16 cellular contexts compared by ENCODE assay signal in the genomic region with DNA sequence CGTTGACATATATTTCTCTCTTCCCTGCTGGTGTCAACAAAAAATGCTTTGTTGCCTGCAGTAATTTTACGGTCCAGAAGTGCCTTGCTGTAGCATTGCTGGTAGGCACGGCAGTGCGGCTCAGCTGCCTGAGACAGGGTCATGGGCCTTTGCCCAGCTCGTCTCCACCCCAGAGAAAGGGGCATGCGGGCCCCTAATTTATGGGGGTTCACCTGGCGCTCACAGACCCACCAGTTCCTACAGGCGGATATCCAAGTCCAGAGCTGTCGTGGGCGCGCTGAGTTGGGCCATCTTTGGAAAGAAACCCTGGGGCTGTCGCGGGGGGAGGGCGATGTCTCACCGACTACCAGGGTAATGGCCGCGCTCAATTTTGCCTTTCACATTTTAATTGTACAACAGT.
DNase-seq lines count a peak whose midpoint lies in the region; ATAC-seq and TF ChIP-seq lines count a peak whose summit lies in the region.
"Had no signal": no experiment of that assay in that cellular context is flagged by ENCODE, and none has a peak within 500 bp of the region (broad histone marks: within the 10 kb centered on the region; RNA-seq: fewer than 3 reads in every experiment).

No MANE protein-coding gene starts in this region.

- H3K9me3 ChIP-seq in WERI-Rb-1 (ENCODE audit: severe bottlenecking), result no peaks in the 10 kb centered on the region
- H3K9me3 ChIP-seq: A549, Peyer's patch had no signal

- no peak for ATAC-seq in activated T-cell treated with anti-CD3 and anti-CD28 coated beads, Interleukin-2, amount 50 U/mL, for 4 hours

- peaks cover 8% of the 10 kb centered on the region for H3K4me1 Mint-ChIP-seq in activated T-cell treated with anti-CD3 and anti-CD28 coated beads, Interleukin-2, amount 50 U/mL, for 4 hours (ENCODE audit: low read depth)
- peaks cover 30% of the 10 kb centered on the region for H3K4me1 Mint-ChIP-seq in glutamatergic neuron (ENCODE audit: low read depth, unreplicated experiment)

- no peaks in the 10 kb centered on the region for H3K27me3 ChIP-seq in WERI-Rb-1 (ENCODE audit: insufficient read depth, low read depth, severe bottlenecking)
- H3K27me3 ChIP-seq: Peyer's patch had no signal

- H3K4me3 ChIP-seq in WERI-Rb-1 (ENCODE audit: low read depth, low read length), result no peak overlapping the region

- H3K27me3 Mint-ChIP-seq in activated T-cell treated with anti-CD3 and anti-CD28 coated beads, Interleukin-2, amount 50 U/mL, for 4 hours (ENCODE audit: low read depth), result no peaks in the 10 kb centered on the region
- peaks cover 30% of the 10 kb centered on the region for H3K27me3 Mint-ChIP-seq in glutamatergic neuron (ENCODE audit: unreplicated experiment)
- H3K27me3 Mint-ChIP-seq: CD4-positive, alpha-beta T cell had no signal

- no peak for DNase-seq in activated T-cell treated with anti-CD3 and anti-CD28 coated beads, Interleukin-2, amount 50 U/mL, for 4 hours
- no peak for DNase-seq in activated T-cell treated with anti-CD3 and anti-CD28 coated beads for 4 hours
- DNase-seq in NCI-H69 (lab: John Stamatoyannopoulos, UW), result peak; percentile 41
- no peak for DNase-seq in glutamatergic neuron
- DNase-seq in retina, result peak; percentile 71
- DNase-seq in DMS153 treated with DMSO at 0.1 percent for 48 hours (lab: John Stamatoyannopoulos, UW; ENCODE audit: unreplicated experiment), result no peak
- DNase-seq in NCI-H2227 treated with DMSO at 0.1 percent for 48 hours (lab: John Stamatoyannopoulos, UW), result no peak
- DNase-seq in WERI-Rb-1, result no peak
- DNase-seq: HFFc6, KG1, MV-4-11, NCI-H2029, NCI-H526, Peyer's patch had no signal

- H3K9me3 Mint-ChIP-seq in activated T-cell treated with anti-CD3 and anti-CD28 coated beads, Interleukin-2, amount 50 U/mL, for 4 hours, result no peaks in the 10 kb centered on the region
- peaks cover 25% of the 10 kb centered on the region for H3K9me3 Mint-ChIP-seq in glutamatergic neuron (ENCODE audit: unreplicated experiment)
- H3K9me3 Mint-ChIP-seq: CD4-positive, alpha-beta T cell had no signal

- peak overlapping the region; percentile 89 for H3K27ac Mint-ChIP-seq in glutamatergic neuron (ENCODE audit: unreplicated experiment)
- H3K27ac Mint-ChIP-seq: HFFc6 had no signal

- H3K36me3 ChIP-seq in WERI-Rb-1, result no peaks in the 10 kb centered on the region
- H3K36me3 ChIP-seq: Peyer's patch had no signal

- peak overlapping the region; percentile 9 for H3K4me3 Mint-ChIP-seq in activated T-cell treated with anti-CD3 and anti-CD28 coated beads, Interleukin-2, amount 50 U/mL, for 4 hours
- peak overlapping the region; percentile 83 for H3K4me3 Mint-ChIP-seq in glutamatergic neuron (ENCODE audit: unreplicated experiment)
- H3K4me3 Mint-ChIP-seq: HFFc6 had no signal

- H3K27ac ChIP-seq in WERI-Rb-1, result no peak overlapping the region
- H3K27ac ChIP-seq: Peyer's patch had no signal

- TF ChIP-seq CTCF in glutamatergic neuron (IDR thresholded peaks at IDR 0.05; ENCODE audit: partially characterized antibody, unreplicated experiment) (no peak), WERI-Rb-1 (IDR thresholded peaks at IDR 0.05; ENCODE audit: low read depth, low read length) (no peak)

- no peaks in the 10 kb centered on the region for H3K36me3 Mint-ChIP-seq in activated T-cell treated with anti-CD3 and anti-CD28 coated beads, Interleukin-2, amount 50 U/mL, for 4 hours (ENCODE audit: insufficient read depth)
- peaks cover 6% of the 10 kb centered on the region for H3K36me3 Mint-ChIP-seq in glutamatergic neuron (ENCODE audit: unreplicated experiment)

Comparison
In these comparisons a context has a peak if more than half of its experiments do, and no peak if none do; other contexts are left out.
1. DNase-seq: peak in NCI-H69 (single experiment) and retina (single experiment); none in activated T-cell treated with anti-CD3 and anti-CD28 coated beads, Interleukin-2, amount 50 U/mL, for 4 hours (single experiment), activated T-cell treated with anti-CD3 and anti-CD28 coated beads for 4 hours (single experiment), glutamatergic neuron (single experiment), DMS153 treated with DMSO at 0.1 percent for 48 hours (single experiment), NCI-H2227 treated with DMSO at 0.1 percent for 48 hours (single experiment) and WERI-Rb-1 (single experiment).